ENCODE assay signal across 8 cellular contexts in the genomic region with DNA sequence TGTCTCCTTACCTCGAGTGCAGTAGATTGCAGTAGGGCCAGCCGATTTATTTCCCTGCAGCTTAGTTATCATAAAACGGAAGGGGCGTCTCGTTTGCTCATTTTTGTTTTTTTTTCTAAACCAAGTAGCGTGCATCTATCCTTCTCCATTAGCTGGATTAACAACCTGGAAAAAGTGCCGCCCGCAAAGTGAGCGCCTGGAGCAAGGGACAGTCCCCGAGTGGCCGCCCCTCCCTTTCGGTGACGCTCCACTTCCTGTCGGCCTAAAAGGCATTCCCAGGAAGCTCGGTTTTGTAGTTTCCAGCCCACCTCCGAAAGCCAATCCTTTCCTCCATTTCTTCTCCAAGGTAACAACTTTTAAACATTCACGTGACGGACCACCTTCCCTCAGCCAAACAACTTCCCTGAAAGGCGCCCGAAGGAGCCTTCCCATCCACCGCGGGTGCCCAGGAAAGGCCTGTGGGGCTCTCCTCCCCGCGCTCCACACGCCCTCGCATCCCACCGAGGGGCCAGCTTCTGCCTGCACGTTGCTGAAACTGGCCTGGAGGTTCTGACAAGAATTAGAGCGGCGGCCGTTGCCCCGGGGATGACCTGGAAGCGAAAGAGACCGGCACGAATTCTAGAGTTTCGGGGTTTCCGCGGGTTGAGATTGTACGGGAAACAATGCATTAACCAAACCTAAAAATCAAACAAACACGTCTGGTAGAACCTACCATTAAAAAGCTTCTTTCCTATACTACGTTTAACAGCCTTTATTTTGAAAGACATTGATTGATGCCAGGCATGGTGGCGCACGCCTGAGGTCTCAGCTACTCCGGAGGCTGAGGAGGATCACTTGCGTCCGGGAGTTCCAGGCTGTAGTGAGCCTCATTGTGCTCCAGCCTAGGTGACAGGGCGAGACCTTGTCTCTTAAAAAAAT. TPM values are rescaled to one million over a fixed set of nuclear protein-coding genes. Genes with fewer than 3 reads are reported as not detected.
A peak's percentile ranks its signal among the peaks of the same experiment; 100 is the strongest.
DNase-seq lines count a peak whose midpoint lies in the region; ATAC-seq and TF ChIP-seq lines count a peak whose summit lies in the region.

A gene with protein sequence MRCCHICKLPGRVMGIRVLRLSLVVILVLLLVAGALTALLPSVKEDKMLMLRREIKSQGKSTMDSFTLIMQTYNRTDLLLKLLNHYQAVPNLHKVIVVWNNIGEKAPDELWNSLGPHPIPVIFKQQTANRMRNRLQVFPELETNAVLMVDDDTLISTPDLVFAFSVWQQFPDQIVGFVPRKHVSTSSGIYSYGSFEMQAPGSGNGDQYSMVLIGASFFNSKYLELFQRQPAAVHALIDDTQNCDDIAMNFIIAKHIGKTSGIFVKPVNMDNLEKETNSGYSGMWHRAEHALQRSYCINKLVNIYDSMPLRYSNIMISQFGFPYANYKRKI (minus strand): TSS at position 221 of the 918 bp plus-strand sequence. CDS start 6,085 bp downstream, outside the sequence.

- H3K79me1 ChIP-seq in IMR-90 (ENCODE audit: low read depth in 1 of 2, low read length in 2 of 2), result peaks cover 0 to 44% of the 10 kb centered on the region in 2 experiments

- H4K5ac ChIP-seq in IMR-90 (ENCODE audit: low read depth, low read length), result peak within 1 kb of the TSS; percentile 89

- peak; percentile 91 for DNase-seq in DMS 273 treated with DMSO at 0.1 percent for 48 hours (lab: John Stamatoyannopoulos, UW)
- peak; percentile 64 for DNase-seq in IMR-90
- DNase-seq in OCI-M1 (lab: John Stamatoyannopoulos, UW), result peak; percentile 91
- DNase-seq in activated T-cell treated with anti-CD3 and anti-CD28 coated beads, Interleukin-2, amount 50 U/mL, for 48 hours, result peak; percentile 76 to 78
- peak; percentile 42 to 51 for DNase-seq in stimulated activated CD8-positive, alpha-beta memory T cell treated with anti-CD3 and anti-CD28 coated beads, Interleukin-7, amount 100 ng/mL, for 4 hours (ENCODE audit: low read depth in 2 of 2)

- BruUV-seq in IMR-90 (replicated peaks; lab: Mats Ljungman, UMichigan), result no TSS peak

- dilution Hi-C loops in IMR-90 (cut with HindIII; ENCODE audit: low sequenced_read_pairs, unreplicated experiment), result loop anchor here (25.0 kb wide), 1 partner anchor 433 kb away; no protein-coding TSS in a partner anchor

- H3K9me1 ChIP-seq in IMR-90 (ENCODE audit: insufficient read depth, low read length), result peaks cover 3% of the 10 kb centered on the region; the same call in 1 of the 2 replicates

- peak within 1 kb of the TSS; percentile 96 for H3K23ac ChIP-seq in IMR-90 (ENCODE audit: low read depth, low read length)

- H3K36me3 ChIP-seq in IMR-90 (ENCODE audit: control insufficient read depth, insufficient read depth, low read length) (0 out of 2 replicates have a peak, but pooled peaks cover 3% of the 10 kb centered on the region), mucosa of stomach (ENCODE audit: control insufficient read depth, insufficient read depth, low read length) (no peaks in the 10 kb centered on the region)

- peak within 1 kb of the TSS; percentile 86 for H3K27ac ChIP-seq in IMR-90 (ENCODE audit: insufficient read depth, low read length)

- TF ChIP-seq POLR2A in IMR-90 (IDR thresholded peaks at IDR 0.05; ENCODE audit: low read depth, low read length), result peak; percentile 46

- H4K8ac ChIP-seq in IMR-90 (ENCODE audit: low read depth in 2 of 2, low read length in 2 of 2), result peak within 1 kb of the TSS; percentile 93 to 95

- H2BK120ac ChIP-seq in IMR-90 (ENCODE audit: low read depth, low read length), result peak within 1 kb of the TSS; percentile 51

- peak within 1 kb of the TSS; percentile 66; the same call in 1 of the 3 replicates for H2BK15ac ChIP-seq in IMR-90 (ENCODE audit: low read depth, low read length)

- H3K4me3 ChIP-seq in IMR-90 (ENCODE audit: insufficient read depth, low read depth, low read length) (peak within 1 kb of the TSS; percentile 69), mucosa of stomach (ENCODE audit: low read length) (peak within 1 kb of the TSS; percentile 94)

- peak within 1 kb of the TSS; percentile 94 for H3K14ac ChIP-seq in IMR-90 (replicated peaks; ENCODE audit: low read depth, low read length)

- H2AK9ac ChIP-seq in IMR-90 (replicated peaks; ENCODE audit: low read depth, low read length, poor library complexity), result peak within 1 kb of the TSS; percentile 94

- TF ChIP-seq CTCF in IMR-90 (conservative IDR thresholded peaks at IDR 0.05; ENCODE audit: low read depth, low read length), result no peak

- CTCF ChIA-PET in IMR-90 (lab: Yijun Ruan, JAX), result interaction anchor here (0.6 to 0.8 kb wide), 3 partner anchors 15 to 1115 kb away, joined by 3 to 4 read pairs (median 3); no protein-coding TSS in a partner anchor

- in situ Hi-C loops in IMR-90 (cut with MboI; ENCODE audit: low sequenced_read_pairs), result loop anchor here (25.0 kb wide), 1 partner anchor 633 kb away; the partner anchor contains the start of gene RTCA

- H3K27me3 ChIP-seq in IMR-90 (ENCODE audit: control insufficient read depth, insufficient read depth, low read length), result no peaks in the 10 kb centered on the region
- no peaks in the 10 kb centered on the region for H3K27me3 ChIP-seq in mucosa of stomach (ENCODE audit: control insufficient read depth, insufficient read depth, low read length)

- H3K9me3 ChIP-seq in IMR-90 (ENCODE audit: control insufficient read depth, insufficient read depth, low read length) (peaks cover 3% of the 10 kb centered on the region; the same call in 1 of the 2 replicates), mucosa of stomach (ENCODE audit: control insufficient read depth, low read length) (no peaks in the 10 kb centered on the region)

- no peak for TF ChIP-seq RAD21 in IMR-90 (IDR thresholded peaks at IDR 0.05; ENCODE audit: low read length)

- H2AFZ ChIP-seq in IMR-90 (replicated peaks; ENCODE audit: low read length, poor library complexity), result peak within 1 kb of the TSS; percentile 96

- H2BK20ac ChIP-seq in IMR-90 (ENCODE audit: low read depth, low read length), result 0 out of 2 replicates have a peak within 1 kb of the TSS, but pooled peaks have one; percentile 15

- peak within 1 kb of the TSS; percentile 93 for H3K4me2 ChIP-seq in IMR-90 (ENCODE audit: low read depth, low read length)

- POLR2A ChIA-PET in IMR-90 (lab: Charles Lee; ENCODE audit: unreplicated experiment), result interaction anchor here (0.6 kb wide), 1 partner anchor 398 kb away, joined by 4 read pairs; no protein-coding TSS in a partner anchor

- H2BK5ac ChIP-seq in IMR-90 (ENCODE audit: low read depth, low read length, poor library complexity, severe bottlenecking), result peak within 1 kb of the TSS; percentile 91

- WGBS in IMR-90 (ENCODE audit: extremely low coverage in 2 of 2, insufficient read length in 1 of 2), 2 experiments, result 0% methylated on average over 7 of the region's 47 CpGs; no CpG with 5 or more reads in 1 of the 2 experiments

- peak within 1 kb of the TSS; percentile 88 for H4K91ac ChIP-seq in IMR-90 (ENCODE audit: insufficient read depth, low read depth, low read length)

- H4K20me1 ChIP-seq in IMR-90 (ENCODE audit: insufficient read depth, low read length), result no peaks in the 10 kb centered on the region

- ATAC-seq in GM21526 (IDR thresholded peaks at IDR 0.05; ENCODE audit: low FRiP score, unreplicated experiment) (peak; percentile 40), IMR-90 (ENCODE audit: low read depth) (peak; percentile 58), esophagus mucosa (peak; percentile 59)

- peak within 1 kb of the TSS; percentile 91 for H3K4ac ChIP-seq in IMR-90 (ENCODE audit: low read depth, low read length)

- peak within 1 kb of the TSS; percentile 78 for H3K9ac ChIP-seq in IMR-90 (ENCODE audit: low read depth, low read length)
- H3K9ac ChIP-seq in mucosa of stomach (ENCODE audit: low read length), result peak within 1 kb of the TSS; percentile 92

- peak within 1 kb of the TSS; percentile 62 for H3K18ac ChIP-seq in IMR-90 (ENCODE audit: low read depth, low read length)

- intact Hi-C loops in IMR-90 (cut with micrococcal nuclease), result no loop called here

- no peaks in the 10 kb centered on the region; the same call in 1 of the 2 replicates for H3K4me1 ChIP-seq in IMR-90 (ENCODE audit: control insufficient read depth, insufficient read depth, low read length)
- H3K4me1 ChIP-seq in mucosa of stomach (ENCODE audit: control insufficient read depth, insufficient read depth, low read length), result peaks cover 12% of the 10 kb centered on the region

- peak within 1 kb of the TSS; percentile 92 for H3K56ac ChIP-seq in IMR-90 (ENCODE audit: extremely low read depth, insufficient read depth, low read length)

- H2AK5ac ChIP-seq in IMR-90 (ENCODE audit: low read depth, low read length), result peak within 1 kb of the TSS; percentile 74

TF ChIP-seq in IMR-90, 13 proteins besides CTCF, POLR2A, EP300 and RAD21 (continues in another document):
- TF ChIP-seq BHLHE40 (IDR thresholded peaks at IDR 0.05; ENCODE audit: low read depth, low read length) (peak; percentile 49), MXI1 (IDR thresholded peaks at IDR 0.05; ENCODE audit: borderline replicate concordance, low read depth, low read length) (peak; percentile 94), SMC3 (IDR thresholded peaks at IDR 0.05; ENCODE audit: low read depth, low read length) (no peak), FOS (IDR thresholded peaks at IDR 0.05; ENCODE audit: low read depth, low read length) (no peak), RCOR1 (IDR thresholded peaks at IDR 0.05; ENCODE audit: insufficient replicate concordance, low read length) (no peak), NFE2L2 (IDR thresholded peaks at IDR 0.05; ENCODE audit: low read depth, low read length) (no peak), CHD1 (IDR thresholded peaks at IDR 0.05; ENCODE audit: low read depth, low read length) (0 out of 2 replicates have a peak, but pooled peaks have one; percentile 36), MAFK (IDR thresholded peaks at IDR 0.05; ENCODE audit: low read depth, low read length) (no peak), CEBPB (IDR thresholded peaks at IDR 0.05; ENCODE audit: low read depth, low read length) (no peak), RFX5 (IDR thresholded peaks at IDR 0.05; ENCODE audit: low read depth, low read length) (no peak)
- TF ChIP-seq, protein P1, sequence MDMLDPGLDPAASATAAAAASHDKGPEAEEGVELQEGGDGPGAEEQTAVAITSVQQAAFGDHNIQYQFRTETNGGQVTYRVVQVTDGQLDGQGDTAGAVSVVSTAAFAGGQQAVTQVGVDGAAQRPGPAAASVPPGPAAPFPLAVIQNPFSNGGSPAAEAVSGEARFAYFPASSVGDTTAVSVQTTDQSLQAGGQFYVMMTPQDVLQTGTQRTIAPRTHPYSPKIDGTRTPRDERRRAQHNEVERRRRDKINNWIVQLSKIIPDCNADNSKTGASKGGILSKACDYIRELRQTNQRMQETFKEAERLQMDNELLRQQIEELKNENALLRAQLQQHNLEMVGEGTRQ (IDR thresholded peaks at IDR 0.05; ENCODE audit: low read depth, low read length), result no peak

RNA-seq across cellular contexts. Expression of the gene that starts here (rescaled TPM):
- total RNA-seq in IMR-90 (2012; rRNA removed) (26.4 and 27.6 TPM in 2 replicates), esophagus mucosa (2.3 TPM)
- 19.2 and 24.9 TPM in 2 replicates for polyA plus RNA-seq in IMR-90 (2012; rRNA removed)
- polyA plus RNA-seq in IMR-90 (2012; cell fraction: cytosol; rRNA removed), result 5.0 and 6.2 TPM in 2 replicates
- 5.3 and 39.8 TPM in 2 replicates for polyA plus RNA-seq in IMR-90 (2012; cell fraction: nucleus; rRNA removed; ENCODE audit: low replicate concordance)

Comparison
In these comparisons a context has a peak if more than half of its experiments do, and no peak if none do; other contexts are left out.
1. Peak in every context shown above with its lines: DNase-seq, ATAC-seq, H3K4me3 ChIP-seq and H3K27ac ChIP-seq.